ENCODE assay signal across 8 cellular contexts in the genomic region with DNA sequence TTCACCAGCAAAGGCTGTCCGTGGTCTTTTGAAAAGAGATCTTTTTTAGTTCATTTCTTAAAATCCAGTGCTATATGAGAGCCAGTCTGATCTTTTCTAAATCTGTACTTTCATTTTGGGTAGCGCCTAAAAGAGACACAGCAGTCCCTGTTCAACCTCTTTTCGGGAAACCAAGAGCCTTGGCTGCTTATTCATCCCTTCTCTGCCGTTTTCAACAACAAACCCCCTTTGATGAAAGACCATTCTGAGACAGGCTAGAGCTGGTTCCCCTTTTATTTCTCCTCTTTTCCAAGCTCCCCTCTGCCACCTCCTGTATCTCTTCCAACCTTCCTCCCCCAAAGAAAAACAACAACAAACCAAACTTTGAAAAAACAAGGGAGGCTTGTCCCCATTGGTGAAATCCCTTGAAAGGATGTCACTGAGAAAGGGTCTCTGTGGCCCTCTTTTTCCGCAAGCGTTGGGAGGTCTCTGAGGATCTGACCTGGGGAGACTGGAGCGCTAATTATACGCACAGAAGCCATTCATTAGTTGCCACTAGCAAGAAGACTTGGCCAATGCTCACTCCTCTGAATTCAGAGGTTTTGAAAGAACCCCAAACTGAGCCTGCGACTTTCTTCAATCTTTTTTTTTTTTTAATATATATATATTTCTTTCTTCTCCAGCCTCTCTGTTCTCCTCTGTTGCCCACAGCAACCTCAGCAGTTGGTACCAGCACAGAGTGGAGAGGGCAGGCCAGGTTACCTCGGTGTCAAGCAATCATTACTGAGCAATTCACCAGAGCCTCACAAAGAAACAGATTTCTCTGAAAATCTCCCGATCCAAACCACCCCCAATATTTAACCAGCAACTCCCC.
DNase-seq lines count a peak whose midpoint lies in the region; ATAC-seq and TF ChIP-seq lines count a peak whose summit lies in the region.

No MANE protein-coding gene starts in this region.

- peaks cover 5% of the 10 kb centered on the region for H3F3A ChIP-seq in SK-N-SH (replicated peaks; ENCODE audit: insufficient read depth)

- H3K9me3 Mint-ChIP-seq in activated CD4-positive, alpha-beta memory T cell treated with anti-CD3 and anti-CD28 coated beads for 36 hours = no peaks in the 10 kb centered on the region

- H3K36me3 ChIP-seq in SK-N-SH (replicated peaks in 1 of 2; ENCODE audit: control insufficient read depth in 1 of 2, insufficient read depth in 2 of 2, low read length in 1 of 2) (no peaks in the 10 kb centered on the region), skeletal muscle tissue (ENCODE audit: control insufficient read depth in 3 of 3, insufficient read depth in 3 of 3, low read length in 3 of 3) (no peaks in the 10 kb centered on the region), HAP-1 (replicated peaks) (no peaks in the 10 kb centered on the region)

- no peaks in the 10 kb centered on the region for H3K9me2 ChIP-seq in SK-N-SH

- in situ Hi-C loops in HAP-1 (cut with MboI; ENCODE audit: low sequenced_read_pairs) = loop anchor here (10.0 kb wide), 1 partner anchor 104 kb away; the partner anchor contains the start of gene PITPNC1

- TF ChIP-seq CTCF in SK-N-SH (IDR thresholded peaks at IDR 0.05) (no peak), fibroblast of the aortic adventitia (IDR thresholded peaks at IDR 0.05; ENCODE audit: insufficient read depth, low read length) (no peak)

- TF ChIP-seq RAD21 in SK-N-SH (IDR thresholded peaks at IDR 0.05; ENCODE audit: low read length) = no peak

- no peak for ATAC-seq in SK-N-SH treated with all-trans-retinoic acid at 6 μM for 48 hours

- peak overlapping the region; percentile 96 for H3K27ac Mint-ChIP-seq in activated CD4-positive, alpha-beta memory T cell treated with anti-CD3 and anti-CD28 coated beads for 36 hours

- peak overlapping the region; percentile 25; the same call in 1 of the 2 replicates for H3K4me2 ChIP-seq in SK-N-SH

- peak overlapping the region in 1 of 2 experiments; percentile 34; a peak in 2 of 4 replicates for H3K27ac ChIP-seq in SK-N-SH (ENCODE audit: low read depth in 2 of 2, low read length in 1 of 2)
- peak overlapping the region; percentile 20 for H3K27ac ChIP-seq in skeletal muscle tissue (ENCODE audit: low read depth, low read length)

- peaks cover 28% of the 10 kb centered on the region; the same call in 1 of the 2 replicates for H3K79me2 ChIP-seq in SK-N-SH (ENCODE audit: insufficient read depth)

- no peaks in the 10 kb centered on the region for H3K27me3 Mint-ChIP-seq in activated CD4-positive, alpha-beta memory T cell treated with anti-CD3 and anti-CD28 coated beads for 36 hours

- no peak for DNase-seq in SK-N-SH
- no peak for DNase-seq in activated CD4-positive, alpha-beta memory T cell treated with anti-CD3 and anti-CD28 coated beads for 36 hours
- no peak for DNase-seq in fibroblast of the aortic adventitia (ENCODE audit: low read depth)
- DNase-seq in HAP-1 (ENCODE audit: low spot score in 2 of 2) = no peak
- no peak for DNase-seq in RPMI8226
- no peak for DNase-seq in LoVo (ENCODE audit: low spot score)

- H2AFZ ChIP-seq in SK-N-SH (ENCODE audit: low read depth) = no peak overlapping the region

- no peaks in the 10 kb centered on the region for H4K20me1 ChIP-seq in SK-N-SH (ENCODE audit: insufficient read depth)

- peaks cover 4 to 14% of the 10 kb centered on the region in 2 experiments; a peak in 3 of 4 replicates for H3K4me1 ChIP-seq in SK-N-SH (ENCODE audit: control insufficient read depth in 1 of 2, insufficient read depth in 2 of 2, low read depth in 1 of 2, low read length in 1 of 2)
- peaks cover 9 to 17% (median 15%) of the 10 kb centered on the region in 3 donors for H3K4me1 ChIP-seq in skeletal muscle tissue (ENCODE audit: control insufficient read depth in 3 of 3, insufficient read depth in 3 of 3, low read length in 3 of 3)
- H3K4me1 ChIP-seq in HAP-1 = peaks cover 9% of the 10 kb centered on the region

- CTCF ChIA-PET in SK-N-SH (lab: Yijun Ruan, JAX) = interaction anchor here (0.9 to 14.5 kb wide), 7 partner anchors 12 to 127 kb away, joined by 3 to 284 read pairs (median 53); partner anchors contain the start of gene PITPNC1
- CTCF ChIA-PET in activated CD4-positive, alpha-beta memory T cell treated with anti-CD3 and anti-CD28 coated beads for 36 hours (lab: Charles Lee) = interaction anchor here (0.8 to 7.9 kb wide), 9 partner anchors 26 to 211 kb away, joined by 3 to 284 read pairs (median 4); partner anchors contain the start of gene PITPNC1

- POLR2A ChIA-PET in SK-N-SH (lab: Yijun Ruan, JAX) = interaction anchor here (0.5 kb wide), 1 partner anchor 74 kb away, joined by 3 read pairs; no protein-coding TSS in a partner anchor
- POLR2A ChIA-PET in activated CD4-positive, alpha-beta memory T cell treated with anti-CD3 and anti-CD28 coated beads for 36 hours (lab: Charles Lee) = interaction anchor here (0.6 to 1.9 kb wide), 6 partner anchors 9 to 113 kb away, joined by 3 to 11 read pairs (median 4); no protein-coding TSS in a partner anchor

- H3K4me3 ChIP-seq in SK-N-SH (ENCODE audit: low read depth in 2 of 2, low read length in 1 of 2) = no peak overlapping the region
- peak overlapping the region; percentile 40 for H3K4me3 ChIP-seq in fibroblast of the aortic adventitia (ENCODE audit: low read depth, low read length)
- no peak overlapping the region for H3K4me3 ChIP-seq in skeletal muscle tissue (ENCODE audit: low read length in 3 of 3)
- H3K4me3 ChIP-seq in HAP-1 = no peak overlapping the region

- H3K9me3 ChIP-seq in SK-N-SH = no peaks in the 10 kb centered on the region
- no peaks in the 10 kb centered on the region for H3K9me3 ChIP-seq in skeletal muscle tissue (ENCODE audit: control insufficient read depth in 3 of 3, low read length in 3 of 3)
- no peaks in the 10 kb centered on the region for H3K9me3 ChIP-seq in HAP-1

- intact Hi-C loops in activated CD4-positive, alpha-beta memory T cell treated with anti-CD3 and anti-CD28 coated beads for 36 hours (cut with micrococcal nuclease) = loop anchor here (5.0 kb wide), 1 partner anchor 209 kb away; no protein-coding TSS in a partner anchor

- H3K4me1 Mint-ChIP-seq in activated CD4-positive, alpha-beta memory T cell treated with anti-CD3 and anti-CD28 coated beads for 36 hours (ENCODE audit: low read depth) = peaks cover 73% of the 10 kb centered on the region

- no peak for TF ChIP-seq EP300 in SK-N-SH (IDR thresholded peaks at IDR 0.05; ENCODE audit: borderline replicate concordance in 1 of 2, low read depth in 1 of 2, low read length in 1 of 2)

- H3K36me3 Mint-ChIP-seq in activated CD4-positive, alpha-beta memory T cell treated with anti-CD3 and anti-CD28 coated beads for 36 hours = no peaks in the 10 kb centered on the region

- WGBS in SK-N-SH (ENCODE audit: low lambda C conversion rate) = 87% methylated on average over 11 of the region's 11 CpGs

- peak overlapping the region; percentile 76 for H3K4me3 Mint-ChIP-seq in activated CD4-positive, alpha-beta memory T cell treated with anti-CD3 and anti-CD28 coated beads for 36 hours

- no peak overlapping the region for H3K9ac ChIP-seq in SK-N-SH
- no peak overlapping the region for H3K9ac ChIP-seq in skeletal muscle tissue (ENCODE audit: low read depth in 1 of 3, low read length in 3 of 3)

- H3K27me3 ChIP-seq in SK-N-SH (ENCODE audit: insufficient read depth) (no peaks in the 10 kb centered on the region), skeletal muscle tissue (ENCODE audit: control insufficient read depth in 3 of 3, insufficient read depth in 3 of 3, low read length in 3 of 3) (peaks cover 0 to 4% (median 0%) of the 10 kb centered on the region in 3 donors), HAP-1 (ENCODE audit: low read depth) (no peaks in the 10 kb centered on the region)

TF ChIP-seq in SK-N-SH, 30 proteins besides CTCF, POLR2A, EP300 and RAD21 (continues in another document):
- TF ChIP-seq, protein P1, sequence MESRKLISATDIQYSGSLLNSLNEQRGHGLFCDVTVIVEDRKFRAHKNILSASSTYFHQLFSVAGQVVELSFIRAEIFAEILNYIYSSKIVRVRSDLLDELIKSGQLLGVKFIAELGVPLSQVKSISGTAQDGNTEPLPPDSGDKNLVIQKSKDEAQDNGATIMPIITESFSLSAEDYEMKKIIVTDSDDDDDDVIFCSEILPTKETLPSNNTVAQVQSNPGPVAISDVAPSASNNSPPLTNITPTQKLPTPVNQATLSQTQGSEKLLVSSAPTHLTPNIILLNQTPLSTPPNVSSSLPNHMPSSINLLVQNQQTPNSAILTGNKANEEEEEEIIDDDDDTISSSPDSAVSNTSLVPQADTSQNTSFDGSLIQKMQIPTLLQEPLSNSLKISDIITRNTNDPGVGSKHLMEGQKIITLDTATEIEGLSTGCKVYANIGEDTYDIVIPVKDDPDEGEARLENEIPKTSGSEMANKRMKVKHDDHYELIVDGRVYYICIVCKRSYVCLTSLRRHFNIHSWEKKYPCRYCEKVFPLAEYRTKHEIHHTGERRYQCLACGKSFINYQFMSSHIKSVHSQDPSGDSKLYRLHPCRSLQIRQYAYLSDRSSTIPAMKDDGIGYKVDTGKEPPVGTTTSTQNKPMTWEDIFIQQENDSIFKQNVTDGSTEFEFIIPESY (IDR thresholded peaks at IDR 0.05; ENCODE audit: borderline replicate concordance, low read depth) = no peak

TF ChIP-seq in SK-N-SH treated with all-trans-retinoic acid at 6 μM for 48 hours, 23 proteins besides CTCF, POLR2A, EP300 and RAD21 (continues in another document):
- TF ChIP-seq ZC3H10 (CRISPR knock-in tag; IDR thresholded peaks at IDR 0.05) (no peak), ZNF565 (CRISPR knock-in tag; conservative IDR thresholded peaks at IDR 0.05; ENCODE audit: low read depth) (no peak), ZNF70 (CRISPR knock-in tag; IDR thresholded peaks at IDR 0.05) (no peak), ARNTL (CRISPR knock-in tag; IDR thresholded peaks at IDR 0.05; ENCODE audit: borderline replicate concordance, low read depth) (no peak), RARB (CRISPR knock-in tag; IDR thresholded peaks at IDR 0.05) (no peak), PATZ1 (CRISPR knock-in tag; IDR thresholded peaks at IDR 0.05; ENCODE audit: borderline replicate concordance) (no peak), GLIS3 (CRISPR knock-in tag; IDR thresholded peaks at IDR 0.05) (no peak)
